Comparison of ENCODE assay signal across 8 cellular contexts in genomic region chr9:127158995-127159801, GRCh38. TPM values are rescaled to one million over a fixed set of nuclear protein-coding genes. Genes with fewer than 3 reads are reported as not detected.
A peak's percentile ranks its signal among the peaks of the same experiment; 100 is the strongest.
DNase-seq lines count a peak whose midpoint lies in the region; ATAC-seq, FAIRE-seq and TF ChIP-seq lines count a peak whose summit lies in the region.

No MANE protein-coding gene starts in this region.

- intact Hi-C loops in pancreas (cut with DNase I) = no loop called here

- H3K9me3 ChIP-seq in pancreas = no peaks in the 10 kb centered on the region

- H3K27me3 ChIP-seq in pancreas (no peaks in the 10 kb centered on the region), foreskin keratinocyte (peaks cover 4% of the 10 kb centered on the region)

- peak in 3 of 4 donors; percentile 27 to 57 (median 42) for ATAC-seq in pancreas
- no peak for ATAC-seq in HG03378 (IDR thresholded peaks at IDR 0.05; ENCODE audit: unreplicated experiment)
- no peak for ATAC-seq in foreskin keratinocyte

- peak; percentile 20 for TF ChIP-seq CTCF in foreskin fibroblast (IDR thresholded peaks at IDR 0.05; ENCODE audit: low read depth, low read length)
- no peak for TF ChIP-seq CTCF in pancreas (IDR thresholded peaks at IDR 0.05)
- TF ChIP-seq CTCF in foreskin keratinocyte (conservative IDR thresholded peaks at IDR 0.05) = no peak

- TF ChIP-seq POLR2A in GM12891 (IDR thresholded peaks at IDR 0.05; ENCODE audit: low read depth, low read length) = no peak

- H3K27ac ChIP-seq in pancreas (no peak overlapping the region), foreskin keratinocyte (no peak overlapping the region)

- DNase-seq in G401 (ENCODE audit: low spot score) = peak; percentile 76
- peak; percentile 10 for DNase-seq in SHP77 treated with DMSO at 0.1 percent for 48 hours (lab: John Stamatoyannopoulos, UW)
- peak; percentile 84 to 92 for DNase-seq in foreskin fibroblast
- DNase-seq in pancreas = peak in 1 of 6 donors; percentile 30
- DNase-seq in NCI-H446 treated with DMSO at 0.1 percent for 48 hours (lab: John Stamatoyannopoulos, UW) = no peak
- DNase-seq in foreskin keratinocyte = no peak
- DNase-seq in GM12891 (ENCODE audit: insufficient read length, low spot score) = no peak

- 79 to 84% methylated on average over 7 of the region's 7 CpGs for WGBS in pancreas, 2 donors

- H3K4me3 ChIP-seq in foreskin fibroblast (ENCODE audit: low read depth in 1 of 2, low read length in 2 of 2) (no peak overlapping the region), pancreas (no peak overlapping the region)

- H3K4me1 ChIP-seq in pancreas (no peaks in the 10 kb centered on the region), foreskin keratinocyte (peaks cover 9% of the 10 kb centered on the region)

- FAIRE-seq in pancreas (lab: Jason Lieb, UNC) (no peak), GM12891 (lab: Jason Lieb, UNC) (no peak)

- in situ Hi-C loops in G401 (cut with HindIII; ENCODE audit: low sequenced_read_pairs) = no loop called here

- H3K36me3 ChIP-seq in pancreas = no peaks in the 10 kb centered on the region

TF ChIP-seq in GM12891, 5 proteins besides CTCF, POLR2A, EP300 and RAD21:
- TF ChIP-seq TAF1 (IDR thresholded peaks at IDR 0.05; ENCODE audit: low read depth, low read length) = no peak

RNA-seq across cellular contexts. Expression of gene ANGPTL2, which starts 36.8 kb away (rescaled TPM):
- total RNA-seq in G401 (2014; rRNA removed; shearing (Covaris generic)) = 10.3 and 24.4 TPM in 2 replicates
- total RNA-seq in pancreas (1 to 10 TPM; 1.4 to 4.6 (median 2.6) TPM), foreskin keratinocyte (0.32 and 0.37 TPM in 2 replicates)
- polyA plus RNA-seq in pancreas (1 to 10 TPM; 1.2 to 2.3 TPM), foreskin keratinocyte (0.36 and 0.38 TPM in 2 replicates)
- polyA plus RNA-seq in GM12891 (2012; ENCODE audit: low read depth, missing spikeins) = 0.24 TPM

Comparison
In these comparisons a context has a peak if more than half of its experiments do, and no peak if none do; other contexts are left out.
1. DNase-seq: peak in G401 (single experiment), SHP77 treated with DMSO at 0.1 percent for 48 hours (single experiment) and foreskin fibroblast (2 of 2); none in NCI-H446 treated with DMSO at 0.1 percent for 48 hours (single experiment), foreskin keratinocyte (0 of 2) and GM12891 (single experiment).
2. ATAC-seq: peak in pancreas (3 of 4); none in HG03378 (single experiment) and foreskin keratinocyte (single experiment).